5 cellular contexts compared by ENCODE assay signal in the genomic region with DNA sequence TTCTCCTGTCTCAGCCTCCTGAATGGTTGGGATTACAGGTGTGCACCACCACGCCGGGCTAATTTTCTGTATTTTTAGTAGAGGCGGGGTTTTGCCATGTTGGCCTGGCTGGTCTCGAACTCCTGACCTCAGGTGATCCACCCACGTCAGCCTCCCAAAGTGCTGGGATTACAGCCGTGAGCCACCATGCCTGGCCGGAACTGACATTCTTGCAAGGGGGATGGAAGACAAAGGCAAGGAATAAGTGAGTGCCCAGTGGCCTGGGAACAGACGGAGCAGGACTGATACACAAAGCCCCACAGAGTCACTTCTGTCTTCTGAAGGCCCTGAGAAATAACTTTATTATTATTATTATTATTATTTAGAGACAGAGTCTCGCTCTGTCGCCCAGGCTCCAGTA. TPM values are rescaled to one million over a fixed set of nuclear protein-coding genes. Genes with fewer than 3 reads are reported as not detected.
DNase-seq lines count a peak whose midpoint lies in the region; FAIRE-seq and TF ChIP-seq lines count a peak whose summit lies in the region.
"Not testable (repeated sequence)": the region's sequence is repeated elsewhere in the genome, so short reads cannot be mapped to it uniquely, and the experiment has no call there.

No MANE protein-coding gene starts in this region.

- H4K91ac ChIP-seq in trophoblast cell (ENCODE audit: low read depth, low read length), result not testable (repeated sequence)

- H3K79me1 ChIP-seq in trophoblast cell (ENCODE audit: low read length), result not testable (repeated sequence)

- not testable (repeated sequence) for H2BK12ac ChIP-seq in trophoblast cell (ENCODE audit: low read length)

- H4K12ac ChIP-seq in trophoblast cell (ENCODE audit: low read depth, low read length), result not testable (repeated sequence)

- not testable (repeated sequence) for H3K9ac ChIP-seq in kidney (ENCODE audit: low read length in 2 of 2); trophoblast cell (ENCODE audit: low read length)

- not testable (repeated sequence) for H3K27me3 ChIP-seq in H7 (ENCODE audit: control insufficient read depth, insufficient read depth, low read length); trophoblast cell (ENCODE audit: insufficient read depth, low read length); sigmoid colon

- not testable (repeated sequence) for FAIRE-seq in kidney (lab: Jason Lieb, UNC)

- intact Hi-C loops in kidney (cut with DNase I); sigmoid colon (cut with DNase I): not testable (repeated sequence)

- H3K14ac ChIP-seq in trophoblast cell (ENCODE audit: low read length), result not testable (repeated sequence)

- TF ChIP-seq CTCF in kidney (IDR thresholded peaks at IDR 0.05; ENCODE audit: borderline replicate concordance, extremely low read depth, insufficient read depth); sigmoid colon (IDR thresholded peaks at IDR 0.05): not testable (repeated sequence)

- H3K4me3 ChIP-seq in H7 (ENCODE audit: insufficient read depth, low read depth, low read length); kidney (ENCODE audit: low read length in 2 of 2); trophoblast cell (ENCODE audit: low read depth, low read length); sigmoid colon: not testable (repeated sequence)

- H3K27ac ChIP-seq in kidney (ENCODE audit: low read depth in 2 of 2, low read length in 2 of 2); trophoblast cell (ENCODE audit: low read depth, low read length); sigmoid colon: not testable (repeated sequence)

- H2BK120ac ChIP-seq in trophoblast cell (ENCODE audit: insufficient read depth, low read length, poor library complexity), result not testable (repeated sequence)

- H4K8ac ChIP-seq in trophoblast cell (ENCODE audit: low read depth, low read length), result not testable (repeated sequence)

- not testable (repeated sequence) for H3K23ac ChIP-seq in trophoblast cell (ENCODE audit: low read length)

- TF ChIP-seq POLR2A in sigmoid colon (IDR thresholded peaks at IDR 0.05), result not testable (repeated sequence)

- DNase-seq in H7, result peak; percentile 6
- peak; percentile 13 for DNase-seq in kidney
- DNase-seq in mesenteric fat pad (ENCODE audit: low spot score), result peak; percentile 68
- not testable (repeated sequence) for DNase-seq in trophoblast cell
- peak; percentile 49 for DNase-seq in sigmoid colon

- peak overlapping the region; percentile 15 for H3K4ac ChIP-seq in trophoblast cell (ENCODE audit: low read depth, low read length)

- not testable (repeated sequence) for H3K36me3 ChIP-seq in H7 (replicated peaks; ENCODE audit: control insufficient read depth, insufficient read depth, low read length); kidney (ENCODE audit: control insufficient read depth in 1 of 2, insufficient read depth in 2 of 2, low read length in 2 of 2); trophoblast cell (ENCODE audit: control insufficient read depth in 1 of 2, insufficient read depth in 2 of 2, low read length in 2 of 2); sigmoid colon

- WGBS in trophoblast cell (ENCODE audit: extremely low coverage, insufficient coverage, insufficient read length), result no CpG with 5 or more reads among the region's 10 CpGs
- 90 to 94% methylated on average over 10 of the region's 10 CpGs for WGBS in sigmoid colon, 2 donors

- not testable (repeated sequence) for H3K4me1 ChIP-seq in kidney (ENCODE audit: control insufficient read depth in 1 of 2, insufficient read depth in 1 of 2, low read depth in 1 of 2, low read length in 2 of 2); trophoblast cell (ENCODE audit: control insufficient read depth in 1 of 2, insufficient read depth in 2 of 2, low read length in 2 of 2)
- H3K4me1 ChIP-seq in sigmoid colon, result peaks cover 0 to 22% (median 14%) of the 10 kb centered on the region in 4 donors

- not testable (repeated sequence) for H2AK5ac ChIP-seq in trophoblast cell (ENCODE audit: low read length)

- H3K79me2 ChIP-seq in trophoblast cell (ENCODE audit: control insufficient read depth, insufficient read depth, low read length, poor library complexity), result peaks cover 42% of the 10 kb centered on the region

- H2BK5ac ChIP-seq in trophoblast cell (ENCODE audit: low read depth, low read length, poor library complexity), result not testable (repeated sequence)

- not testable (repeated sequence) for H3K4me2 ChIP-seq in trophoblast cell (ENCODE audit: low read length)

- TF ChIP-seq EP300 in sigmoid colon (IDR thresholded peaks at IDR 0.05), result not testable (repeated sequence)

- not testable (repeated sequence) for H2AFZ ChIP-seq in trophoblast cell (ENCODE audit: insufficient read depth, low read length, poor library complexity)

- not testable (repeated sequence) for H3K9me3 ChIP-seq in kidney (ENCODE audit: control insufficient read depth in 1 of 2, low read length in 2 of 2); trophoblast cell (ENCODE audit: insufficient read depth, low read depth, low read length); sigmoid colon

- not testable (repeated sequence) for H3K18ac ChIP-seq in trophoblast cell (ENCODE audit: low read length)

RNA-seq across cellular contexts. Expression of gene CUX1, which starts 14.0 kb away (rescaled TPM):
- 25.3 and 28.2 TPM in 2 replicates for total RNA-seq in H7 (2014; rRNA removed; shearing (Covaris generic))
- total RNA-seq in kidney (126 TPM), mesenteric fat pad (115 TPM), sigmoid colon (100 to 1,000 TPM in 2 of 4 donors, 10 to 100 TPM in 2; 47.4 to 127 (median 79.0) TPM)
- polyA plus RNA-seq in kidney (ENCODE audit: insufficient read depth, low read depth, low replicate concordance) (71.4 TPM), sigmoid colon (10 to 100 TPM; 46.7 to 49.9 (median 47.2) TPM)
- 39.0 and 43.1 TPM in 2 replicates for polyA plus RNA-seq in trophoblast cell (2013)
